In the genomic region with DNA sequence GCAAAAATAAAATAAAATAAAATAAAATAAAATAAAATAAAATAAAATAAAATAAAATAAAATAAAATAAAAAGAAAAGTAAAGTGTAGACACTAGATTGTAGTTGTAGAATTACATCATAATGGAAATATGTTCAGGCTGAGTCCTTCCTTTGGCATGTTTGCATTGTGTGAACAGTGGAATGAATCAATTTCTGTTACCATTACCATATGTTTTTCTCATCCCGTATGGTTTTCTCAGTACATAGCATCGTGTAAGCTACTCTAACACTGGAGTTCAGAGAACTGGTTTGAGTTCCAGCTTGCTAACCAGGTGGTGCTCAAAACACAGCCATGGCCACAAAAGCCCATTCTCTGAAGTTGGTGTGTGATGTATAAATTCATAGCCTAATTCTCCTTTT, we compare ENCODE assay signal across 26 cellular contexts. TPM values are rescaled to one million over a fixed set of nuclear protein-coding genes. Genes with fewer than 3 reads are reported as not detected.
DNase-seq lines count a peak whose midpoint lies in the region; ATAC-seq and TF ChIP-seq lines count a peak whose summit lies in the region.
"Had no signal": no experiment of that assay in that cellular context is flagged by ENCODE, and none has a peak within 500 bp of the region (broad histone marks: within the 10 kb centered on the region; RNA-seq: fewer than 3 reads in every experiment).

No MANE protein-coding gene starts in this region.

- POLR2A ChIA-PET in MCF 10A (lab: Yijun Ruan, JAX) (no interaction called here), WTC11 (lab: Charles Lee) (no interaction called here)

- peaks cover 34% of the 10 kb centered on the region for H3K27me3 Mint-ChIP-seq in MCF 10A (ENCODE audit: insufficient read depth, unreplicated experiment)
- no peaks in the 10 kb centered on the region for H3K27me3 Mint-ChIP-seq in WTC11 (ENCODE audit: low read depth)

- H3K4me3 ChIP-seq in mammary epithelial cell (replicated peaks in 1 of 3; ENCODE audit: insufficient read depth in 1 of 3, low read depth in 2 of 3, low read length in 3 of 3): no peak overlapping the region
- H3K4me3 ChIP-seq in skeletal muscle satellite cell (ENCODE audit: low read length): no peak overlapping the region
- H3K4me3 ChIP-seq: prostate gland, smooth muscle cell had no signal

- CTCF ChIA-PET in mammary epithelial cell (lab: Charles Lee; ENCODE audit: low non-redundant PET): no interaction called here
- CTCF ChIA-PET in MCF 10A (lab: Yijun Ruan, JAX): no interaction called here
- CTCF ChIA-PET in WTC11 (lab: Charles Lee): no interaction called here

- TF ChIP-seq CTCF in mammary epithelial cell (conservative IDR thresholded peaks at IDR 0.05 in 1 of 2, IDR thresholded peaks at IDR 0.05 in 1 of 2; ENCODE audit: extremely low read depth in 1 of 2, insufficient read depth in 1 of 2, low read depth in 1 of 2, low read length in 2 of 2): no peak
- no peak for TF ChIP-seq CTCF in MCF 10A (IDR thresholded peaks at IDR 0.05; ENCODE audit: unreplicated experiment)
- TF ChIP-seq CTCF in WTC11 (IDR thresholded peaks at IDR 0.05): no peak

- H3K27me3 ChIP-seq in mammary epithelial cell (ENCODE audit: insufficient read depth, low read length) (no peaks in the 10 kb centered on the region), skeletal muscle satellite cell (ENCODE audit: control insufficient read depth, insufficient read depth, low read length) (peaks cover 7% of the 10 kb centered on the region)

- H2AFZ ChIP-seq in mammary epithelial cell (ENCODE audit: low read depth, low read length): no peak overlapping the region

- H4K20me1 ChIP-seq in mammary epithelial cell (ENCODE audit: insufficient read depth, low read length): no peaks in the 10 kb centered on the region

- no peak overlapping the region for H3K27ac ChIP-seq in mammary epithelial cell (ENCODE audit: insufficient read depth, low read depth, low read length)
- H3K27ac ChIP-seq: 22Rv1, KMS-11, prostate gland had no signal

- H3K9me3 ChIP-seq in mammary epithelial cell (replicated peaks; ENCODE audit: insufficient read depth, low read length) (no peaks in the 10 kb centered on the region), skeletal muscle satellite cell (replicated peaks; ENCODE audit: low read length) (no peaks in the 10 kb centered on the region)
- H3K9me3 ChIP-seq: prostate gland had no signal

- H3K36me3 ChIP-seq in mammary epithelial cell (ENCODE audit: insufficient read depth, low read length) (no peaks in the 10 kb centered on the region), skeletal muscle satellite cell (ENCODE audit: insufficient read depth, low read length) (no peaks in the 10 kb centered on the region)
- H3K36me3 ChIP-seq: prostate gland had no signal

- H3K9me3 Mint-ChIP-seq in MCF 10A (ENCODE audit: unreplicated experiment): no peaks in the 10 kb centered on the region
- H3K9me3 Mint-ChIP-seq in WTC11: no peaks in the 10 kb centered on the region
- H3K9me3 Mint-ChIP-seq: T-helper 1 cell treated with Interleukin-12 subunit alpha and Interleukin-12 subunit beta and Interleukin-4 antibody, amounts not matched to agents 30 μg/mL and 1 μg/mL, for 36 hours had no signal

- no peaks in the 10 kb centered on the region for H3K4me1 Mint-ChIP-seq in MCF 10A (ENCODE audit: insufficient read depth, unreplicated experiment)
- no peaks in the 10 kb centered on the region for H3K4me1 Mint-ChIP-seq in WTC11
- H3K4me1 Mint-ChIP-seq: CD14-positive monocyte had no signal

- H3K36me3 Mint-ChIP-seq in MCF 10A (ENCODE audit: insufficient read depth, unreplicated experiment) (no peaks in the 10 kb centered on the region), WTC11 (no peaks in the 10 kb centered on the region)
- H3K36me3 Mint-ChIP-seq: CD14-positive monocyte had no signal

- in situ Hi-C loops in mammary epithelial cell (cut with MboI; ENCODE audit: low sequenced_read_pairs in 2 of 2): no loop called here

- DNase-seq in mammary epithelial cell: peak; percentile 25
- no peak for DNase-seq in MCF 10A (ENCODE audit: unreplicated experiment)
- no peak for DNase-seq in WTC11 (ENCODE audit: low spot score)
- DNase-seq in fibroblast of peridontal ligament (ENCODE audit: extremely low read depth): peak; percentile 74
- no peak for DNase-seq in RPMI8226
- no peak for DNase-seq in NCI-H510A treated with DMSO at 0.1 percent for 48 hours (lab: John Stamatoyannopoulos, UW)
- DNase-seq: activated CD4-positive, alpha-beta T cell treated with anti-CD3 and anti-CD28 coated beads, Interleukin-2, amount 50 U/mL, for 1 hour; activated CD8-positive, alpha-beta memory T cell treated with anti-CD3 and anti-CD28 coated beads, Interleukin-2, amount 50 U/mL, for 48 hours; activated gamma-delta T cell; amygdala; cerebellar nuclear complex; DMS 273 treated with DMSO at 0.1 percent for 48 hours; left colon; NCI-H1417; NCI-H526; SHP77; stimulated activated CD4-positive, alpha-beta T cell treated with anti-CD3 and anti-CD28 coated beads, Interleukin-4, amount 100 ng/mL, for 1 hour had no signal

- H3K27ac Mint-ChIP-seq in MCF 10A (ENCODE audit: low read depth, unreplicated experiment) (no peak overlapping the region), WTC11 (no peak overlapping the region)
- H3K27ac Mint-ChIP-seq: nephron; T-helper 1 cell treated with Interleukin-12 subunit alpha and Interleukin-12 subunit beta and Interleukin-4 antibody, amounts not matched to agents 30 μg/mL and 1 μg/mL, for 36 hours had no signal

- no peaks in the 10 kb centered on the region for H3K79me2 ChIP-seq in mammary epithelial cell (ENCODE audit: insufficient read depth, low read length)

- no TSS peak for BruUV-seq in mammary epithelial cell (replicated peaks; lab: Mats Ljungman, UMichigan)
- BruUV-seq in MCF 10A (replicated peaks; lab: Mats Ljungman, UMichigan): no TSS peak

- H3K4me1 ChIP-seq in mammary epithelial cell (ENCODE audit: insufficient read depth, low read length) (no peaks in the 10 kb centered on the region), skeletal muscle satellite cell (ENCODE audit: control insufficient read depth, insufficient read depth, low read length) (peaks cover 10% of the 10 kb centered on the region)
- H3K4me1 ChIP-seq: prostate gland had no signal

- 90% methylated on average over 2 of the region's 2 CpGs for WGBS in mammary epithelial cell (ENCODE audit: low coverage, missing lambda C conversion rate)

- dilution Hi-C loops in mammary epithelial cell (cut with HindIII; ENCODE audit: low sequenced_read_pairs): no loop called here

- ATAC-seq in WTC11 (no peak), HG03457 (IDR thresholded peaks at IDR 0.05; ENCODE audit: unreplicated experiment) (no peak)
- ATAC-seq: left colon had no signal

- intact Hi-C loops in mammary epithelial cell (cut with micrococcal nuclease): no loop called here
- intact Hi-C loops in MCF 10A (cut with micrococcal nuclease): no loop called here

- no peak overlapping the region for H3K4me2 ChIP-seq in mammary epithelial cell (ENCODE audit: insufficient read depth, low read depth, low read length)
- peak overlapping the region; percentile 16 for H3K4me2 ChIP-seq in skeletal muscle satellite cell (ENCODE audit: low read length)
- H3K4me2 ChIP-seq: KMS-11, smooth muscle cell had no signal

- H3K9ac ChIP-seq in mammary epithelial cell (ENCODE audit: insufficient read depth, low read length): no peak overlapping the region
- H3K9ac ChIP-seq in skeletal muscle satellite cell (ENCODE audit: low read depth, low read length): no peak overlapping the region
- H3K9ac ChIP-seq: KMS-11 had no signal

- H3K4me3 Mint-ChIP-seq in MCF 10A (ENCODE audit: unreplicated experiment): no peak overlapping the region
- no peak overlapping the region for H3K4me3 Mint-ChIP-seq in WTC11
- H3K4me3 Mint-ChIP-seq: CD14-positive monocyte; nephron; T-helper 1 cell treated with Interleukin-12 subunit alpha and Interleukin-12 subunit beta and Interleukin-4 antibody, amounts not matched to agents 30 μg/mL and 1 μg/mL, for 36 hours had no signal

TF ChIP-seq in WTC11, 78 proteins besides CTCF, POLR2A, EP300 and RAD21:
- TF ChIP-seq HMGA2 (CRISPR knock-in tag; IDR thresholded peaks at IDR 0.05) (peak; percentile 44), SOX15 (CRISPR knock-in tag; IDR thresholded peaks at IDR 0.05) (no peak)

RNA-seq across cellular contexts. Expression of a gene that starts 45.9 kb away (rescaled TPM):
- total RNA-seq in mammary epithelial cell (10 to 100 TPM; 23.7 to 27.3 TPM), MCF 10A (2022) (19.9 and 20.3 TPM in 2 replicates), WTC11 (2021) (82.5 to 86.8 TPM (median 86.3 TPM) in 3 replicates)
- polyA plus RNA-seq in mammary epithelial cell: 14.2 TPM
- 71.7 TPM for polyA minus RNA-seq in mammary epithelial cell
- total RNA-seq in skeletal muscle satellite cell (2012; rRNA removed): 21.3 and 32.8 TPM in 2 replicates

Comparison
In these comparisons a context has a peak if more than half of its experiments do, and no peak if none do; other contexts are left out.
1. DNase-seq: peak in mammary epithelial cell (single experiment) and fibroblast of peridontal ligament (single experiment); none in MCF 10A (single experiment), WTC11 (single experiment), RPMI8226 (single experiment) and NCI-H510A treated with DMSO at 0.1 percent for 48 hours (single experiment).